In genomic region chr12:29242921-29243431, GRCh38 we compare ENCODE assay signal across 11 cellular contexts.
DNase-seq lines count a peak whose midpoint lies in the region; ATAC-seq and TF ChIP-seq lines count a peak whose summit lies in the region.
"Had no signal": no experiment of that assay in that cellular context is flagged by ENCODE, and none has a peak within 500 bp of the region (broad histone marks: within the 10 kb centered on the region; RNA-seq: fewer than 3 reads in every experiment).

No MANE protein-coding gene starts in this region.

- H3K4me3 ChIP-seq in DND-41 (ENCODE audit: low read depth in 1 of 2, low read length in 2 of 2) (no peak overlapping the region), trophoblast cell (ENCODE audit: low read depth, low read length) (no peak overlapping the region)
- H3K4me3 ChIP-seq: pancreas had no signal

- no CpG with 5 or more reads among the region's 4 CpGs for WGBS in trophoblast cell (ENCODE audit: extremely low coverage, insufficient coverage, insufficient read length)

- no peaks in the 10 kb centered on the region for H3K27me3 Mint-ChIP-seq in endothelial cell (ENCODE audit: unreplicated experiment)

- H3K4me1 Mint-ChIP-seq in endothelial cell (ENCODE audit: unreplicated experiment) = peaks cover 40% of the 10 kb centered on the region

- H3K18ac ChIP-seq in trophoblast cell (ENCODE audit: low read length) = no peak overlapping the region

- no peak overlapping the region for H3K23ac ChIP-seq in trophoblast cell (ENCODE audit: low read length)

- no peak overlapping the region for H4K91ac ChIP-seq in trophoblast cell (ENCODE audit: low read depth, low read length)

- H3K9me3 Mint-ChIP-seq in endothelial cell (ENCODE audit: unreplicated experiment) = no peaks in the 10 kb centered on the region

- peak overlapping the region; percentile 75 for H3K4me3 Mint-ChIP-seq in endothelial cell (ENCODE audit: unreplicated experiment)

- H3K9me3 ChIP-seq in DND-41 (ENCODE audit: insufficient read depth, low read length, severe bottlenecking) (no peaks in the 10 kb centered on the region), trophoblast cell (ENCODE audit: insufficient read depth, low read depth, low read length) (peaks cover 2% of the 10 kb centered on the region)
- H3K9me3 ChIP-seq: pancreas had no signal

- no peak overlapping the region for H3K4ac ChIP-seq in trophoblast cell (ENCODE audit: low read depth, low read length)

- H3K27ac ChIP-seq in DND-41 (ENCODE audit: low read length) (0 out of 2 replicates have a peak overlapping the region, but pooled peaks have one; percentile 39), trophoblast cell (ENCODE audit: low read depth, low read length) (no peak overlapping the region)

- no peak overlapping the region for H2AK5ac ChIP-seq in trophoblast cell (ENCODE audit: low read length)

- peaks cover 9% of the 10 kb centered on the region for H3K4me1 ChIP-seq in DND-41 (ENCODE audit: insufficient read depth, low read length)
- peaks cover 6 to 8% of the 10 kb centered on the region in 2 experiments for H3K4me1 ChIP-seq in trophoblast cell (ENCODE audit: control insufficient read depth in 1 of 2, insufficient read depth in 2 of 2, low read length in 2 of 2)
- H3K4me1 ChIP-seq: pancreas had no signal

- H2BK5ac ChIP-seq in trophoblast cell (ENCODE audit: low read depth, low read length, poor library complexity) = peak overlapping the region; percentile 21

- H3K4me2 ChIP-seq in DND-41 (ENCODE audit: insufficient read depth, low read length) (no peak overlapping the region), trophoblast cell (ENCODE audit: low read length) (no peak overlapping the region)

- H3K9ac ChIP-seq in DND-41 (ENCODE audit: low read depth, low read length) (no peak overlapping the region), trophoblast cell (ENCODE audit: low read length) (no peak overlapping the region)

- no peaks in the 10 kb centered on the region for H3K79me1 ChIP-seq in trophoblast cell (ENCODE audit: low read length)

- no peak overlapping the region for H4K12ac ChIP-seq in trophoblast cell (ENCODE audit: low read depth, low read length)

- H3K36me3 ChIP-seq in DND-41 (ENCODE audit: insufficient read depth, low read length) = no peaks in the 10 kb centered on the region
- H3K36me3 ChIP-seq in trophoblast cell (ENCODE audit: control insufficient read depth in 1 of 2, insufficient read depth in 2 of 2, low read length in 2 of 2) = no peaks in the 10 kb centered on the region
- H3K36me3 ChIP-seq: pancreas had no signal

- no peak overlapping the region for H2BK120ac ChIP-seq in trophoblast cell (ENCODE audit: insufficient read depth, low read length, poor library complexity)

- H3K27me3 ChIP-seq in DND-41 (ENCODE audit: insufficient read depth, low read length, poor library complexity) (no peaks in the 10 kb centered on the region), trophoblast cell (ENCODE audit: insufficient read depth, low read length) (no peaks in the 10 kb centered on the region)

- H3K79me2 ChIP-seq in DND-41 (ENCODE audit: insufficient read depth, low read length) (no peaks in the 10 kb centered on the region), trophoblast cell (ENCODE audit: control insufficient read depth, insufficient read depth, low read length, poor library complexity) (no peaks in the 10 kb centered on the region)

- no peak overlapping the region for H3K14ac ChIP-seq in trophoblast cell (ENCODE audit: low read length)

- H2BK12ac ChIP-seq in trophoblast cell (ENCODE audit: low read length) = peak overlapping the region; percentile 76

- no peak for TF ChIP-seq CTCF in DND-41 (IDR thresholded peaks at IDR 0.05; ENCODE audit: borderline replicate concordance, extremely low read depth, low read length, poor library complexity, severe bottlenecking)
- no peak for TF ChIP-seq CTCF in endothelial cell (IDR thresholded peaks at IDR 0.05; ENCODE audit: unreplicated experiment)
- TF ChIP-seq CTCF in GM13976 (IDR thresholded peaks at IDR 0.05; ENCODE audit: borderline replicate concordance, control extremely low read depth, extremely low read depth, insufficient read depth, missing control alignments) = no peak

- peak overlapping the region; percentile 64 for H3K27ac Mint-ChIP-seq in endothelial cell (ENCODE audit: unreplicated experiment)

- DNase-seq in DND-41 = no peak
- peak; percentile 94 for DNase-seq in NOMO-1 treated with dmso at 0.1 percent for 144 hours (lab: John Stamatoyannopoulos, UW; ENCODE audit: unreplicated experiment)
- no peak for DNase-seq in endothelial cell (ENCODE audit: low spot score)
- DNase-seq in trophoblast cell = no peak
- DNase-seq in HuH-7 (ENCODE audit: low spot score) = no peak
- DNase-seq in foreskin melanocyte = no peak
- DNase-seq in GM13976 (ENCODE audit: low spot score) = no peak
- DNase-seq: activated effector memory CD4-positive, alpha-beta T cell treated with Interleukin-2 at 50 U/mL for 16 hours; NCI-H345 had no signal

- in situ Hi-C loops in GM13976 (cut with MboI; ENCODE audit: low sequenced_read_pairs, unreplicated experiment) = no loop called here

- H2AFZ ChIP-seq in DND-41 (ENCODE audit: low read depth, low read length) (no peak overlapping the region), trophoblast cell (ENCODE audit: insufficient read depth, low read length, poor library complexity) (no peak overlapping the region)

- peak; percentile 35; the same call in 1 of the 3 replicates for ATAC-seq in DND-41 (ENCODE audit: insufficient read depth, low read depth)
- no peak for ATAC-seq in GM19324 (IDR thresholded peaks at IDR 0.05; ENCODE audit: low FRiP score, unreplicated experiment)

- H4K8ac ChIP-seq in trophoblast cell (ENCODE audit: low read depth, low read length) = peak overlapping the region; percentile 38

- H4K20me1 ChIP-seq in DND-41 (ENCODE audit: insufficient read depth, low read length) = no peaks in the 10 kb centered on the region

- H3K36me3 Mint-ChIP-seq in endothelial cell (ENCODE audit: low read depth, unreplicated experiment) = peaks cover 14% of the 10 kb centered on the region
